In genomic region chrX:134163836-134164235, GRCh38 we compare ENCODE assay signal across 21 cellular contexts.
DNase-seq lines count a peak whose midpoint lies in the region; FAIRE-seq and TF ChIP-seq lines count a peak whose summit lies in the region.
"Had no signal": no experiment of that assay in that cellular context is flagged by ENCODE, and none has a peak within 500 bp of the region (broad histone marks: within the 10 kb centered on the region; RNA-seq: fewer than 3 reads in every experiment).

No MANE protein-coding gene starts in this region.

- no peaks in the 10 kb centered on the region for H3K27me3 Mint-ChIP-seq in nephron (ENCODE audit: low read depth)
- H3K27me3 Mint-ChIP-seq: CD4-positive, alpha-beta T cell had no signal

- H4K5ac ChIP-seq in H1 (ENCODE audit: insufficient read length, low read depth, low read length): no peak overlapping the region

- no peaks in the 10 kb centered on the region for H3K36me3 ChIP-seq in HEK293 (ENCODE audit: control insufficient read depth in 2 of 2, insufficient read depth in 1 of 2, low read length in 2 of 2)
- peaks cover 0 to 11% (median 1%) of the 10 kb centered on the region in 4 experiments; a peak in 3 of 8 replicates for H3K36me3 ChIP-seq in H1 (ENCODE audit: control insufficient read depth in 2 of 4, insufficient read depth in 4 of 4, low read length in 3 of 4)
- H3K36me3 ChIP-seq: BE2C; BLaER1 treated with 17β-estradiol and CSF1 and Interleukin-3, amounts not matched to agents 10 nM and 100 nM had no signal

- H3K9me3 ChIP-seq in HEK293 (ENCODE audit: control insufficient read depth, insufficient read depth, low read depth, low read length): no peaks in the 10 kb centered on the region
- no peaks in the 10 kb centered on the region for H3K9me3 ChIP-seq in H1 (ENCODE audit: insufficient read depth in 2 of 2, low read depth in 1 of 2, low read length in 1 of 2)
- H3K9me3 ChIP-seq: A549; BE2C; BLaER1 treated with 17β-estradiol and CSF1 and Interleukin-3, amounts not matched to agents 10 nM and 100 nM; Caco-2; HAP-1 had no signal

- TF ChIP-seq POLR2A in H1 (IDR thresholded peaks at IDR 0.05; ENCODE audit: control extremely low read depth in 1 of 2, low read depth in 2 of 2, low read length in 2 of 2): no peak

- H3K4me3 Mint-ChIP-seq in nephron: no peak overlapping the region
- H3K4me3 Mint-ChIP-seq: CD14-positive monocyte; CD4-positive, alpha-beta T cell had no signal

- FAIRE-seq in GM19239 (lab: Jason Lieb, UNC) (peak; percentile 94), H1 (lab: Jason Lieb, UNC) (no peak)
- FAIRE-seq: GM12878 had no signal

- H2AK5ac ChIP-seq in H1 (ENCODE audit: low read depth, low read length): no peak overlapping the region

- H3K79me1 ChIP-seq in H1 (ENCODE audit: low read depth, low read length): no peaks in the 10 kb centered on the region

- no peak for DNase-seq in GM19239 (ENCODE audit: insufficient read length, low spot score)
- no peak for DNase-seq in H1 (ENCODE audit: low read depth in 1 of 2, low spot score in 2 of 2)
- DNase-seq in NCI-H774 (lab: John Stamatoyannopoulos, UW): no peak
- DNase-seq in DMS153 (lab: John Stamatoyannopoulos, UW): no peak
- no peak for DNase-seq in NCI-H2196 treated with DMSO at 0.1 percent for 48 hours (lab: John Stamatoyannopoulos, UW; ENCODE audit: unreplicated experiment)
- DNase-seq: 8988T; ACHN; AML-193; BE2C; Caco-2; CD4-positive, alpha-beta T cell; DMS79; EL; GDM1 had no signal

- H2BK15ac ChIP-seq in H1 (ENCODE audit: low read length): no peak overlapping the region

- H3K23me2 ChIP-seq in H1 (ENCODE audit: low read depth, low read length): no peaks in the 10 kb centered on the region

- no peak overlapping the region for H2BK20ac ChIP-seq in H1 (ENCODE audit: low read length)

- H3K4me1 Mint-ChIP-seq in nephron: peaks cover 22% of the 10 kb centered on the region

- TF ChIP-seq RAD21 in H1 (IDR thresholded peaks at IDR 0.05 in 1 of 2, conservative IDR thresholded peaks at IDR 0.05 in 1 of 2; ENCODE audit: low read depth in 2 of 2, low read length in 2 of 2): peak; percentile 11 to 36; a peak in 2 of 4 replicates

- POLR2A ChIA-PET in HEK293 (lab: Yijun Ruan, JAX) (no interaction called here), H1 (lab: Charles Lee; ENCODE audit: partially characterized antibody) (interaction anchor here (2.2 kb wide), 1 partner anchor 8 kb away, joined by 5 read pairs; no protein-coding TSS in a partner anchor)

- H2BK12ac ChIP-seq in H1 (ENCODE audit: low read depth, low read length): no peak overlapping the region

- H3K27me3 ChIP-seq in H1 (replicated peaks in 1 of 4; ENCODE audit: control insufficient read depth in 3 of 4, extremely low read depth in 1 of 4, insufficient read depth in 3 of 4, low read length in 3 of 4): no peaks in the 10 kb centered on the region
- H3K27me3 ChIP-seq: BE2C had no signal

- H2BK120ac ChIP-seq in H1 (replicated peaks; ENCODE audit: low read depth, low read length): no peak overlapping the region

- H3K27ac ChIP-seq in HEK293 (ENCODE audit: extremely low read depth, low read depth, low read length) (no peak overlapping the region), H1 (ENCODE audit: low read depth, low read length) (no peak overlapping the region)
- H3K27ac ChIP-seq: A549; BLaER1 treated with 17β-estradiol and CSF1 and Interleukin-3, amounts not matched to agents 10 nM and 100 nM had no signal

- no peaks in the 10 kb centered on the region for H3K79me2 ChIP-seq in H1 (ENCODE audit: control insufficient read depth in 1 of 2, insufficient read depth in 2 of 2, low read length in 2 of 2)

- WGBS in H1 (ENCODE audit: extremely low coverage in 1 of 2, insufficient coverage in 1 of 2, insufficient read length in 1 of 2, insufficient replicate concordance in 2 of 2, low coverage in 1 of 2, low lambda C conversion rate in 2 of 2, missing lambda C conversion rate in 1 of 2), 2 experiments: 60% methylated on average over 1 of the region's 1 CpG; no CpG with 5 or more reads in 1 of the 2 experiments

- H3K4me3 ChIP-seq in HEK293 (ENCODE audit: low read depth, low read length): no peak overlapping the region
- H3K4me3 ChIP-seq in H1 (ENCODE audit: extremely low read depth in 1 of 4, insufficient read depth in 2 of 4, low read depth in 3 of 4, low read length in 4 of 4): no peak overlapping the region
- H3K4me3 ChIP-seq: A549; BLaER1 treated with 17β-estradiol and CSF1 and Interleukin-3, amounts not matched to agents 10 nM and 100 nM; GM12878; HAP-1 had no signal

- H3K9ac ChIP-seq in H1 (replicated peaks in 1 of 4; ENCODE audit: extremely low read depth in 1 of 4, low read depth in 3 of 4, low read length in 3 of 4): no peak overlapping the region
- H3K9ac ChIP-seq: BLaER1 treated with 17β-estradiol and CSF1 and Interleukin-3, amounts not matched to agents 10 nM and 100 nM had no signal

- no peak overlapping the region for H3K18ac ChIP-seq in H1 (ENCODE audit: extremely low read depth, low read length)

- no peak overlapping the region for H3K23ac ChIP-seq in H1 (ENCODE audit: insufficient read length)

- H3K56ac ChIP-seq in H1 (replicated peaks; ENCODE audit: insufficient read length, low read depth, low read length): no peak overlapping the region

- H2AFZ ChIP-seq in H1 (ENCODE audit: low read length): no peak overlapping the region

- TF ChIP-seq CTCF in HEK293 (tag by site-specific recombination; IDR thresholded peaks at IDR 0.05): no peak
- TF ChIP-seq CTCF in H1 (IDR thresholded peaks at IDR 0.05; ENCODE audit: control extremely low read depth in 1 of 3, insufficient read depth in 1 of 3, low read depth in 1 of 3, low read length in 3 of 3): peak in 2 of 3 experiments; percentile 19 to 41; a peak in 2 of 4 replicates
- no peak for TF ChIP-seq CTCF in nephron (IDR thresholded peaks at IDR 0.05; ENCODE audit: unreplicated experiment in 3 of 3)

- peak overlapping the region in 2 of 3 experiments; percentile 2 to 35 for H3K27ac Mint-ChIP-seq in nephron
- H3K27ac Mint-ChIP-seq: CD14-positive monocyte; CD4-positive, alpha-beta T cell had no signal

- H3K4me1 ChIP-seq in HEK293 (ENCODE audit: control insufficient read depth, insufficient read depth, low read length) (no peaks in the 10 kb centered on the region), H1 (replicated peaks in 1 of 4; ENCODE audit: control insufficient read depth in 3 of 4, insufficient read depth in 4 of 4, low read length in 3 of 4) (no peaks in the 10 kb centered on the region)
- H3K4me1 ChIP-seq: A549; BE2C; BLaER1 treated with 17β-estradiol and CSF1 and Interleukin-3, amounts not matched to agents 10 nM and 100 nM; Caco-2 had no signal

- no peak overlapping the region for H3K4ac ChIP-seq in H1 (replicated peaks; ENCODE audit: insufficient read length, low read depth, low read length)

- no peak for TF ChIP-seq EP300 in H1 (IDR thresholded peaks at IDR 0.05; ENCODE audit: borderline replicate concordance in 1 of 2, low read depth in 2 of 2, low read length in 2 of 2)

- no peak overlapping the region for H4K8ac ChIP-seq in H1 (ENCODE audit: extremely low read depth, insufficient read depth, low read length)

- no peaks in the 10 kb centered on the region for H3K9me3 Mint-ChIP-seq in nephron
- H3K9me3 Mint-ChIP-seq: CD4-positive, alpha-beta T cell had no signal

- no peak overlapping the region for H3K14ac ChIP-seq in H1 (ENCODE audit: insufficient read length)

- no peaks in the 10 kb centered on the region for H3K36me3 Mint-ChIP-seq in nephron (ENCODE audit: low read depth)
- H3K36me3 Mint-ChIP-seq: CD14-positive monocyte had no signal

- no peak overlapping the region for H2BK5ac ChIP-seq in H1 (ENCODE audit: low read depth, low read length)

- H3K4me2 ChIP-seq in H1 (ENCODE audit: insufficient read depth in 1 of 2, low read depth in 2 of 2, low read length in 2 of 2): no peak overlapping the region
- H3K4me2 ChIP-seq: A549; BLaER1 treated with 17β-estradiol and CSF1 and Interleukin-3, amounts not matched to agents 10 nM and 100 nM had no signal

- CTCF ChIA-PET in HEK293 (lab: Yijun Ruan, JAX): no interaction called here
- CTCF ChIA-PET in H1 (lab: Charles Lee; ENCODE audit: partially characterized antibody): interaction anchor here (0.6 to 1.3 kb wide), 2 partner anchors 39 to 54 kb away, joined by 3 read pairs; no protein-coding TSS in a partner anchor

- no peak overlapping the region for H4K91ac ChIP-seq in H1 (replicated peaks; ENCODE audit: insufficient read length, low read length)

- no peaks in the 10 kb centered on the region for H4K20me1 ChIP-seq in H1 (replicated peaks in 1 of 2; ENCODE audit: control insufficient read depth in 1 of 2, insufficient read depth in 2 of 2, low read length in 2 of 2)

TF ChIP-seq in HEK293, 187 proteins besides CTCF, POLR2A, EP300 and RAD21:
- no peak for TF ChIP-seq KLF17 (tag by site-specific recombination; IDR thresholded peaks at IDR 0.05)
- 0 out of 2 replicates have a peak, but pooled peaks have one; percentile 26 for TF ChIP-seq ZNF335 (tag by site-specific recombination; conservative IDR thresholded peaks at IDR 0.05)
TF ChIP-seq in HEK293: peak in this region for 1.

TF ChIP-seq in H1, 55 proteins besides CTCF, POLR2A, EP300 and RAD21 (continues in another document):
- no peak for TF ChIP-seq HDAC6 (IDR thresholded peaks at IDR 0.05; ENCODE audit: low read depth, low read length)
- no peak for TF ChIP-seq TAF1 (IDR thresholded peaks at IDR 0.05; ENCODE audit: low read depth, low read length)
- no peak for TF ChIP-seq TEAD4 (IDR thresholded peaks at IDR 0.05; ENCODE audit: low read depth, low read length)
- TF ChIP-seq TBP (IDR thresholded peaks at IDR 0.05; ENCODE audit: low read depth, low read length): no peak
- no peak for TF ChIP-seq JUN (IDR thresholded peaks at IDR 0.05; ENCODE audit: low read depth, low read length)
- TF ChIP-seq CREB1 (IDR thresholded peaks at IDR 0.05): no peak
- TF ChIP-seq ATF3 (IDR thresholded peaks at IDR 0.05; ENCODE audit: insufficient read depth, low read depth, low read length): no peak
- no peak for TF ChIP-seq ATF2 (IDR thresholded peaks at IDR 0.05; ENCODE audit: low read length)

Comparison
In these comparisons a context has a peak if more than half of its experiments do, and no peak if none do; other contexts are left out.
1. CTCF ChIP-seq: peak in H1 (2 of 3); none in HEK293 (single experiment) and nephron (0 of 3).